8 cellular contexts compared by ENCODE assay signal in the genomic region with DNA sequence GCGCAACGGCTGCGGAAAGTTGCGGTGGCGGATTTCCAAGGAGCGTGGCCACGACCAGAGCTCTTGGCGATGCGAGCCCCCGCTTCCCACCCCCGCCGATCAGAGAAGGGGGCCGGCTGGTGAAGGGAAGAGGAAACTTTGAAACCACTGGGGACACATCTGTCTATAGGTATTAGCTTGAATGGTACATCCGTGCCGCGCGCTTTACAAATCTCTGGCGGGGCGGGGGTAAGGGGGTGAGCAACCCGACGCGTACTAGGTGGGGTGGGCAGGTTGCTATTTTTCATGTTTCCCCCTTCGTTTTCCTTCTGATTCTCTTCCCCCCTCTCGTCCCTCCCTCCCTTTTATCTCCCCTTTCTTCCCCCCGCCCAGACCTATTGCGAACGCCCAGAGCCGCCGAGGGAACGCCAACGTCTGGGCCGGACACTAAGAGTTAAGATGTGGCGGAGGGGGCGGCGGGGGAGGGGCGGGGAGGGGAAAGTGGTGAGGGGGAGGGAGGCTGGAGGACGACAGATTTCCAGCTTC.
DNase-seq lines count a peak whose midpoint lies in the region; ATAC-seq, FAIRE-seq and TF ChIP-seq lines count a peak whose summit lies in the region.

No MANE protein-coding gene starts in this region.

- FAIRE-seq in D721Med (lab: Jason Lieb, UNC), result no peak

- CTCF ChIA-PET in AG04449 (lab: Yijun Ruan, JAX), result no interaction called here

- H3K36me3 ChIP-seq in HAP-1 (replicated peaks), result peaks cover 5% of the 10 kb centered on the region; the same call in 1 of the 2 replicates

- peaks cover 37% of the 10 kb centered on the region for H3K4me1 Mint-ChIP-seq in central memory CD8-positive, alpha-beta T cell
- H3K4me1 Mint-ChIP-seq in nephron, result peaks cover 19% of the 10 kb centered on the region

- POLR2A ChIA-PET in AG04449 (lab: Yijun Ruan, JAX), result no interaction called here

- no peaks in the 10 kb centered on the region for H3K27me3 ChIP-seq in HAP-1 (ENCODE audit: low read depth)

- peaks cover 4% of the 10 kb centered on the region for H3K9me3 Mint-ChIP-seq in central memory CD8-positive, alpha-beta T cell
- no peaks in the 10 kb centered on the region for H3K9me3 Mint-ChIP-seq in nephron

- DNase-seq in AG04449 (ENCODE audit: low read depth, low spot score) (no peak), HAP-1 (ENCODE audit: low spot score in 2 of 2) (no peak), D721Med (ENCODE audit: insufficient read length, low spot score) (no peak), NCI-H2227 (lab: John Stamatoyannopoulos, UW; ENCODE audit: unreplicated experiment) (no peak), NCI-H1436 treated with DMSO at 0.1 percent for 48 hours (lab: John Stamatoyannopoulos, UW) (no peak), islet precursor cell (no peak)
- DNase-seq in central memory CD8-positive, alpha-beta T cell (ENCODE audit: low spot score in 2 of 2), result no peak

- H3K4me3 ChIP-seq in AG04449 (ENCODE audit: low read depth, low read length) (peak overlapping the region; percentile 36), HAP-1 (peak overlapping the region; percentile 69)

- H3K36me3 Mint-ChIP-seq in central memory CD8-positive, alpha-beta T cell (ENCODE audit: insufficient read depth), result peaks cover 13% of the 10 kb centered on the region
- peaks cover 20% of the 10 kb centered on the region for H3K36me3 Mint-ChIP-seq in nephron (ENCODE audit: low read depth)

- peaks cover 84% of the 10 kb centered on the region for H3K27me3 Mint-ChIP-seq in central memory CD8-positive, alpha-beta T cell
- peaks cover 88% of the 10 kb centered on the region for H3K27me3 Mint-ChIP-seq in nephron (ENCODE audit: low read depth)

- H3K27ac Mint-ChIP-seq in central memory CD8-positive, alpha-beta T cell (ENCODE audit: low read depth), result no peak overlapping the region
- peak overlapping the region; percentile 67 to 91 (median 89) for H3K27ac Mint-ChIP-seq in nephron

- no peak for TF ChIP-seq CTCF in AG04449 (IDR thresholded peaks at IDR 0.05; ENCODE audit: insufficient read depth, low read length, missing control alignments)
- no peak for TF ChIP-seq CTCF in nephron (IDR thresholded peaks at IDR 0.05; ENCODE audit: unreplicated experiment in 3 of 3)
- no peak for TF ChIP-seq CTCF in D721Med (IDR thresholded peaks at IDR 0.05; ENCODE audit: insufficient read depth, missing control alignments)

- peaks cover 22% of the 10 kb centered on the region for H3K4me1 ChIP-seq in HAP-1

- peak overlapping the region; percentile 78 for H3K4me3 Mint-ChIP-seq in central memory CD8-positive, alpha-beta T cell
- H3K4me3 Mint-ChIP-seq in nephron, result peak overlapping the region; percentile 90 to 94 (median 91)

- H3K9me3 ChIP-seq in HAP-1, result no peaks in the 10 kb centered on the region

- in situ Hi-C loops in HAP-1 (cut with MboI; ENCODE audit: low sequenced_read_pairs), result loop anchor here (10.0 to 25.0 kb wide), 2 partner anchors 211 to 484 kb away; a partner anchor contains a TSS

- no peak for ATAC-seq in central memory CD8-positive, alpha-beta T cell (replicated peaks; ENCODE audit: extremely low read depth, poor library complexity, severe bottlenecking)
